19 cellular contexts compared by ENCODE assay signal in the genomic region with DNA sequence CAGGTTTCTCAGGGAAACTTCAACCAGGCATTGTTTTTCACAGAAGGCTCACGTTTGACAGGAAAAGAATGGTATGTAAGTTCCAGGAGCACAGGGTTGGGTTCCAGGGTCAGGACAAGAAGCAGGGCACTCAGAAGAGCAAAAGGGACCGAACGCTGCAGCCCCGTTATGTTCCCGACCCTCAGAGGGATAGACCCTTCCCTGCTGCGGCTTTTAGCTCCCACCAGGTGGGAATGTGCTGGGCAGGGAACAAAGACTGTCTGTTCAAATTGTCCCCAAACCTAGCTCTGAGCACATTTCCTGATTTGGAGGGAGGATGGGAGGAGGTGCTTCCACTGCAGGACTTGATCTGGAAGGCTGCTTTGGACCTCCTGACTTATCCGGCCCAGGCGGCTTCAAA.
DNase-seq lines count a peak whose midpoint lies in the region; TF ChIP-seq lines count a peak whose summit lies in the region.
"Had no signal": no experiment of that assay in that cellular context is flagged by ENCODE, and none has a peak within 500 bp of the region (broad histone marks: within the 10 kb centered on the region; RNA-seq: fewer than 3 reads in every experiment).

No MANE protein-coding gene starts in this region.

- DNase-seq in H7 (peak; percentile 37), glutamatergic neuron (no peak), progenitor cell of endocrine pancreas (ENCODE audit: low spot score, unreplicated experiment) (no peak), iPS-NIHi7 (ENCODE audit: extremely low spot score) (no peak), SKM-1 treated with dmso at 0.1 percent for 144 hours (lab: John Stamatoyannopoulos, UW; ENCODE audit: unreplicated experiment) (no peak), COR-L47 (lab: John Stamatoyannopoulos, UW) (no peak)
- DNase-seq: BE2C; CD4-positive, alpha-beta T cell; DMS79; GOT3; NCI-H1436; NCI-H2029; NCI-H2171; NCI-H446; NCI-H748 treated with DMSO at 0.1 percent for 48 hours; PC-3; SJCRH30 had no signal

- no peaks in the 10 kb centered on the region for H3K27me3 ChIP-seq in H7 (ENCODE audit: control insufficient read depth, insufficient read depth, low read length)
- H3K27me3 ChIP-seq: BE2C, SJCRH30 had no signal

- H3K27ac Mint-ChIP-seq in glutamatergic neuron (ENCODE audit: unreplicated experiment) (peak overlapping the region; percentile 95), progenitor cell of endocrine pancreas (peak overlapping the region; percentile 21)
- H3K27ac Mint-ChIP-seq: CD4-positive, alpha-beta T cell had no signal

- TF ChIP-seq CTCF in glutamatergic neuron (IDR thresholded peaks at IDR 0.05; ENCODE audit: partially characterized antibody, unreplicated experiment): no peak
- TF ChIP-seq CTCF in progenitor cell of endocrine pancreas (IDR thresholded peaks at IDR 0.05; ENCODE audit: unreplicated experiment): no peak

- no peak overlapping the region for H3K4me3 Mint-ChIP-seq in glutamatergic neuron (ENCODE audit: unreplicated experiment)
- no peak overlapping the region for H3K4me3 Mint-ChIP-seq in progenitor cell of endocrine pancreas (ENCODE audit: low read depth)
- H3K4me3 Mint-ChIP-seq: CD4-positive, alpha-beta T cell had no signal

- peaks cover 18% of the 10 kb centered on the region for H3K4me1 Mint-ChIP-seq in glutamatergic neuron (ENCODE audit: low read depth, unreplicated experiment)
- no peaks in the 10 kb centered on the region for H3K4me1 Mint-ChIP-seq in progenitor cell of endocrine pancreas (ENCODE audit: low read depth)

- H3K36me3 Mint-ChIP-seq in glutamatergic neuron (ENCODE audit: unreplicated experiment) (peaks cover 18% of the 10 kb centered on the region), progenitor cell of endocrine pancreas (ENCODE audit: insufficient read depth) (peaks cover 4% of the 10 kb centered on the region)

- peaks cover 2% of the 10 kb centered on the region for H3K9me3 Mint-ChIP-seq in glutamatergic neuron (ENCODE audit: unreplicated experiment)
- peaks cover 3% of the 10 kb centered on the region for H3K9me3 Mint-ChIP-seq in progenitor cell of endocrine pancreas (ENCODE audit: low read depth)
- H3K9me3 Mint-ChIP-seq: CD4-positive, alpha-beta T cell had no signal

- no peak overlapping the region for H3K4me3 ChIP-seq in H7 (ENCODE audit: insufficient read depth, low read depth, low read length)
- H3K4me3 ChIP-seq: SJCRH30 had no signal

- H3K36me3 ChIP-seq in H7 (replicated peaks; ENCODE audit: control insufficient read depth, insufficient read depth, low read length): no peaks in the 10 kb centered on the region
- H3K36me3 ChIP-seq: BE2C, SJCRH30 had no signal

- H3K27ac ChIP-seq in angular gyrus (ENCODE audit: low read depth, low read length): peak overlapping the region; percentile 83
- H3K27ac ChIP-seq: KMS-11, SJCRH30 had no signal

- H3K27me3 Mint-ChIP-seq in glutamatergic neuron (ENCODE audit: unreplicated experiment) (peaks cover 2% of the 10 kb centered on the region), progenitor cell of endocrine pancreas (no peaks in the 10 kb centered on the region)
- H3K27me3 Mint-ChIP-seq: CD4-positive, alpha-beta T cell had no signal
